ENCODE assay signal across 10 cellular contexts in the genomic region with DNA sequence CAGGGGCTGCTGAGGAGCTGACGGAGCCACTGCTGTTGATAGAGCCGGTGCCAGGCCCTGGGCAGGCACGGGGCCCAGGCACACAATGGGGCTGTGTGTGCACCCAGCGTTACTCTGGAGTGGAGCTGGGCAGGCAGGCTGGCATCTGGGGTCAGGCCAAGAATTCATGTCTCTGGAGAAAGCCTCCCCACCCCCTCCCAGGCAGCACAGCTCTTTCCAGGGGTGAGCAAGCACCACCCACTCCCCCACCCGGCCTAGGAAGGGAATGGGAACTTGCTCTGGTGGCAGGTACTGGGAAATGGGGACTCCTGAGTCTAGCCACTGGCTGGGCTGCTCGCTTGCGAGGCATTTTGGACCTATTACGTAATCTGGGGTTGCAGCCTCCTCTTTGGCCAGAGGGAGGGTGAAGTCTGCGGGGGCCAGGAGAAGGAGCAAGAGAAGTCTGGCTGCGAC. TPM values are rescaled to one million over a fixed set of nuclear protein-coding genes. Genes with fewer than 3 reads are reported as not detected.
DNase-seq lines count a peak whose midpoint lies in the region; ATAC-seq and TF ChIP-seq lines count a peak whose summit lies in the region.
"Had no signal": no experiment of that assay in that cellular context is flagged by ENCODE, and none has a peak within 500 bp of the region (broad histone marks: within the 10 kb centered on the region; RNA-seq: fewer than 3 reads in every experiment).

No MANE protein-coding gene starts in this region.

- H3K27ac ChIP-seq in HCT116 (ENCODE audit: low read depth, low read length) = peak overlapping the region; percentile 91
- H3K27ac ChIP-seq in angular gyrus (ENCODE audit: low read depth, low read length) = peak overlapping the region; percentile 100

- RAD21 ChIA-PET in HCT116 (lab: Charles Lee; ENCODE audit: low non-redundant PET in 1 of 2, low total read pairs in 2 of 2, uncharacterized antibody in 2 of 2, unreplicated experiment in 2 of 2) = interaction anchor here in 1 of 2 experiments (1.5 kb wide), 1 partner anchor 22 kb away, joined by 4 read pairs; no protein-coding TSS in a partner anchor

- CTCF ChIA-PET in HCT116 (lab: Charles Lee) = interaction anchor here (0.7 to 2.5 kb wide), 2 partner anchors 22 to 110 kb away, joined by 3 to 17 read pairs; no protein-coding TSS in a partner anchor

- H4K20me1 ChIP-seq in HCT116 (ENCODE audit: insufficient read depth) = no peaks in the 10 kb centered on the region

- POLR2A ChIA-PET in HCT116 (lab: Charles Lee) = interaction anchor here (1.1 kb wide), 1 partner anchor 15 kb away, joined by 3 read pairs; no protein-coding TSS in a partner anchor

- H3K79me2 ChIP-seq in HCT116 (ENCODE audit: insufficient read depth, low read length) = no peaks in the 10 kb centered on the region

- ATAC-seq in HCT116 (peak; percentile 64), GM19328 (IDR thresholded peaks at IDR 0.05; ENCODE audit: unreplicated experiment) (no peak)

- no peak overlapping the region for H2AFZ ChIP-seq in HCT116 (ENCODE audit: low read depth, low read length, poor library complexity, severe bottlenecking)

- DNase-seq in HCT116 (ENCODE audit: low read depth, low spot score) (no peak), hypothalamus (lab: John Stamatoyannopoulos, UW) (peak; percentile 34 to 98 (median 89)), NCI-H1436 (lab: John Stamatoyannopoulos, UW) (no peak), NCI-H1436 treated with DMSO at 0.1 percent for 48 hours (lab: John Stamatoyannopoulos, UW) (no peak)
- no peak for DNase-seq in stimulated activated CD4-positive, alpha-beta T cell treated with anti-CD3 and anti-CD28 coated beads, Interleukin-15, amount 100 ng/mL, for 24 hours
- DNase-seq: activated T-cell treated with anti-CD3 and anti-CD28 coated beads, Interleukin-2, amount 50 U/mL, for 72 hours; immature natural killer cell had no signal

- no TSS peak for BruUV-seq in HCT116 (replicated peaks; lab: Mats Ljungman, UMichigan)

- H3K27me3 ChIP-seq in HCT116 (ENCODE audit: insufficient read depth, low read length) (no peaks in the 10 kb centered on the region), skeletal muscle satellite cell (ENCODE audit: control insufficient read depth, insufficient read depth, low read length) (peaks cover 4% of the 10 kb centered on the region)

- H3K9ac ChIP-seq in HCT116 (ENCODE audit: low read length) (peak overlapping the region; percentile 51; the same call in 1 of the 2 replicates), skeletal muscle satellite cell (ENCODE audit: low read depth, low read length) (no peak overlapping the region)

- H3K4me1 ChIP-seq in HCT116 (ENCODE audit: control insufficient read depth in 1 of 2, insufficient read depth in 2 of 2, low read length in 2 of 2) = peaks cover 41 to 47% of the 10 kb centered on the region in 2 experiments
- peaks cover 33% of the 10 kb centered on the region for H3K4me1 ChIP-seq in skeletal muscle satellite cell (ENCODE audit: control insufficient read depth, insufficient read depth, low read length)

- TF ChIP-seq RAD21 in HCT116 (IDR thresholded peaks at IDR 0.05; ENCODE audit: low read depth) = no peak

- no peaks in the 10 kb centered on the region for H3K36me3 ChIP-seq in HCT116 (ENCODE audit: control insufficient read depth in 1 of 2, insufficient read depth in 2 of 2, low read length in 2 of 2)
- H3K36me3 ChIP-seq in skeletal muscle satellite cell (ENCODE audit: insufficient read depth, low read length) = no peaks in the 10 kb centered on the region

- peak overlapping the region in 1 of 2 experiments; percentile 39; a peak in 1 of 4 replicates for H3K4me3 ChIP-seq in HCT116 (replicated peaks in 1 of 2; ENCODE audit: low read depth in 1 of 2, low read length in 2 of 2)
- no peak overlapping the region for H3K4me3 ChIP-seq in skeletal muscle satellite cell (ENCODE audit: low read length)

- no peak for TF ChIP-seq CTCF in HCT116 (IDR thresholded peaks at IDR 0.05 in 2 of 3, conservative IDR thresholded peaks at IDR 0.05 in 1 of 3; ENCODE audit: borderline replicate concordance in 1 of 3, insufficient read depth in 1 of 3, low read depth in 2 of 3, low read length in 2 of 3)

- no peaks in the 10 kb centered on the region for H3K9me3 ChIP-seq in HCT116 (ENCODE audit: control insufficient read depth in 1 of 2, insufficient read depth in 1 of 2, low read depth in 1 of 2, low read length in 2 of 2)
- H3K9me3 ChIP-seq in skeletal muscle satellite cell (replicated peaks; ENCODE audit: low read length) = no peaks in the 10 kb centered on the region

- H3K4me2 ChIP-seq in HCT116 (ENCODE audit: low read length) = peak overlapping the region; percentile 86
- H3K4me2 ChIP-seq in skeletal muscle satellite cell (ENCODE audit: low read length) = peak overlapping the region; percentile 60

- no peak for TF ChIP-seq POLR2A in HCT116 (IDR thresholded peaks at IDR 0.05; ENCODE audit: borderline replicate concordance, extremely low read depth, insufficient read depth, insufficient read length)

- intact Hi-C loops in HCT116 (cut with micrococcal nuclease) = no loop called here

- no peaks in the 10 kb centered on the region for H3K9me2 ChIP-seq in HCT116 (ENCODE audit: insufficient read depth)

TF ChIP-seq in HCT116, 20 proteins besides CTCF, POLR2A, EP300 and RAD21:
- TF ChIP-seq FOSL1 (IDR thresholded peaks at IDR 0.05; ENCODE audit: low read depth) = no peak
- TF ChIP-seq ZFX (IDR thresholded peaks at IDR 0.05) = no peak
- TF ChIP-seq JUND (IDR thresholded peaks at IDR 0.05) = no peak

RNA-seq across cellular contexts. Expression of a gene that starts 22.7 kb away (rescaled TPM):
- total RNA-seq in HCT116 (2021; ENCODE audit: unreplicated experiment) = 4.8 TPM
- 4.1 and 5.5 TPM in 2 replicates for polyA plus RNA-seq in HCT116 (2012)
- 2.0 TPM in 2 replicates for total RNA-seq in skeletal muscle satellite cell (2012; rRNA removed)

RNA-seq across cellular contexts. Expression of a gene that starts 34.5 kb away (rescaled TPM):
- 1.2 TPM for total RNA-seq in HCT116 (2021; ENCODE audit: unreplicated experiment)
- 0.06 TPM in 1 of 2 replicates, not detected in the other for polyA plus RNA-seq in HCT116 (2012)
- total RNA-seq in skeletal muscle satellite cell (2012; rRNA removed) = not detected in 2 replicates
- total RNA-seq: activated T-cell treated with anti-CD3 and anti-CD28 coated beads, Interleukin-2, amount 50 U/mL, for 72 hours had no signal
- polyA plus RNA-seq: immature natural killer cell had no signal

Comparison
In these comparisons a context has a peak if more than half of its experiments do, and no peak if none do; other contexts are left out.
1. DNase-seq: peak in hypothalamus (51 of 51); none in HCT116 (single experiment), NCI-H1436 (single experiment), stimulated activated CD4-positive, alpha-beta T cell treated with anti-CD3 and anti-CD28 coated beads, Interleukin-15, amount 100 ng/mL, for 24 hours (single experiment) and NCI-H1436 treated with DMSO at 0.1 percent for 48 hours (single experiment).